9 cellular contexts compared by ENCODE assay signal in genomic region chr3:65785065-65785645, GRCh38.
DNase-seq lines count a peak whose midpoint lies in the region; ATAC-seq and TF ChIP-seq lines count a peak whose summit lies in the region.
"Had no signal": no experiment of that assay in that cellular context is flagged by ENCODE, and none has a peak within 500 bp of the region (broad histone marks: within the 10 kb centered on the region; RNA-seq: fewer than 3 reads in every experiment).

No MANE protein-coding gene starts in this region.

- peak; percentile 54 for DNase-seq in DMS53 (lab: John Stamatoyannopoulos, UW)
- peak; percentile 5 for DNase-seq in SIG-M5 (lab: John Stamatoyannopoulos, UW)
- peak; percentile 84 for DNase-seq in fibroblast of peridontal ligament (ENCODE audit: extremely low read depth)
- DNase-seq in progenitor cell of endocrine pancreas (ENCODE audit: low spot score, unreplicated experiment): no peak
- no peak for DNase-seq in activated T-helper 2 cell treated with anti-CD3 and anti-CD28 coated beads, Interferon-gamma antibody, Interleukin-2, Interleukin-4, amounts not matched to agents 10 μg/mL and 5 μg/mL and 100 μg/mL, durations not matched to agents 14 hours and 24 hours and 36 hours (ENCODE audit: low spot score)
- DNase-seq: naive B cell had no signal

- intact Hi-C loops in activated T-helper 2 cell treated with anti-CD3 and anti-CD28 coated beads, Interferon-gamma antibody, Interleukin-2, Interleukin-4, amounts not matched to agents 10 μg/mL and 5 μg/mL and 100 μg/mL, durations not matched to agents 14 hours and 24 hours and 36 hours (cut with micrococcal nuclease): loop anchor here (1.0 to 5.0 kb wide), 2 partner anchors 257 to 353 kb away; no protein-coding TSS in a partner anchor

- peak overlapping the region; percentile 49 for H3K27ac Mint-ChIP-seq in progenitor cell of endocrine pancreas
- H3K27ac Mint-ChIP-seq in activated T-helper 2 cell treated with anti-CD3 and anti-CD28 coated beads, Interferon-gamma antibody, Interleukin-2, Interleukin-4, amounts not matched to agents 10 μg/mL and 5 μg/mL and 100 μg/mL, durations not matched to agents 14 hours and 24 hours and 36 hours: no peak overlapping the region
- H3K27ac Mint-ChIP-seq: naive B cell had no signal

- peaks cover 2% of the 10 kb centered on the region for H3K36me3 Mint-ChIP-seq in progenitor cell of endocrine pancreas (ENCODE audit: insufficient read depth)
- no peaks in the 10 kb centered on the region for H3K36me3 Mint-ChIP-seq in activated T-helper 2 cell treated with anti-CD3 and anti-CD28 coated beads, Interferon-gamma antibody, Interleukin-2, Interleukin-4, amounts not matched to agents 10 μg/mL and 5 μg/mL and 100 μg/mL, durations not matched to agents 14 hours and 24 hours and 36 hours (ENCODE audit: low read depth)
- H3K36me3 Mint-ChIP-seq: naive B cell had no signal

- no peak overlapping the region for H3K4me2 ChIP-seq in KMS-11

- peaks cover 6% of the 10 kb centered on the region for H3K4me1 ChIP-seq in KMS-11 (ENCODE audit: low read depth, poor library complexity, severe bottlenecking)

- TF ChIP-seq CTCF in KMS-11 (conservative IDR thresholded peaks at IDR 0.05; ENCODE audit: low read depth, low read length) (peak; percentile 63), progenitor cell of endocrine pancreas (IDR thresholded peaks at IDR 0.05; ENCODE audit: unreplicated experiment) (peak; percentile 88)

- H3K4me3 ChIP-seq in KMS-11 (IDR thresholded peaks at IDR 0.05; ENCODE audit: insufficient read depth, low read depth, low read length): no peak overlapping the region

- H3K27me3 Mint-ChIP-seq in progenitor cell of endocrine pancreas: no peaks in the 10 kb centered on the region
- no peaks in the 10 kb centered on the region for H3K27me3 Mint-ChIP-seq in activated T-helper 2 cell treated with anti-CD3 and anti-CD28 coated beads, Interferon-gamma antibody, Interleukin-2, Interleukin-4, amounts not matched to agents 10 μg/mL and 5 μg/mL and 100 μg/mL, durations not matched to agents 14 hours and 24 hours and 36 hours (ENCODE audit: low read depth)
- H3K27me3 Mint-ChIP-seq: naive B cell had no signal

- ATAC-seq in HG03039 (IDR thresholded peaks at IDR 0.05; ENCODE audit: unreplicated experiment) (no peak), GM18867 (IDR thresholded peaks at IDR 0.05; ENCODE audit: unreplicated experiment) (no peak)

- H3K4me3 Mint-ChIP-seq in progenitor cell of endocrine pancreas (ENCODE audit: low read depth): no peak overlapping the region
- H3K4me3 Mint-ChIP-seq in activated T-helper 2 cell treated with anti-CD3 and anti-CD28 coated beads, Interferon-gamma antibody, Interleukin-2, Interleukin-4, amounts not matched to agents 10 μg/mL and 5 μg/mL and 100 μg/mL, durations not matched to agents 14 hours and 24 hours and 36 hours (ENCODE audit: low read depth): no peak overlapping the region
- H3K4me3 Mint-ChIP-seq: naive B cell had no signal

- no peak overlapping the region for H3K9ac ChIP-seq in KMS-11

- H2AFZ ChIP-seq in KMS-11 (ENCODE audit: low read depth): no peak overlapping the region

- H3K27ac ChIP-seq in KMS-11: no peak overlapping the region

- no peaks in the 10 kb centered on the region for H3K9me3 Mint-ChIP-seq in progenitor cell of endocrine pancreas (ENCODE audit: low read depth)
- no peaks in the 10 kb centered on the region for H3K9me3 Mint-ChIP-seq in activated T-helper 2 cell treated with anti-CD3 and anti-CD28 coated beads, Interferon-gamma antibody, Interleukin-2, Interleukin-4, amounts not matched to agents 10 μg/mL and 5 μg/mL and 100 μg/mL, durations not matched to agents 14 hours and 24 hours and 36 hours

- no peaks in the 10 kb centered on the region for H3K79me2 ChIP-seq in KMS-11 (ENCODE audit: insufficient read depth, low read depth)

- no peaks in the 10 kb centered on the region for H4K20me1 ChIP-seq in KMS-11 (ENCODE audit: insufficient read depth)

- peaks cover 24% of the 10 kb centered on the region for H3K4me1 Mint-ChIP-seq in progenitor cell of endocrine pancreas (ENCODE audit: low read depth)
- H3K4me1 Mint-ChIP-seq in activated T-helper 2 cell treated with anti-CD3 and anti-CD28 coated beads, Interferon-gamma antibody, Interleukin-2, Interleukin-4, amounts not matched to agents 10 μg/mL and 5 μg/mL and 100 μg/mL, durations not matched to agents 14 hours and 24 hours and 36 hours (ENCODE audit: low read depth): no peaks in the 10 kb centered on the region
- H3K4me1 Mint-ChIP-seq: naive B cell had no signal

- H3K27me3 ChIP-seq in KMS-11 (ENCODE audit: insufficient read depth, low read depth): no peaks in the 10 kb centered on the region

- no peaks in the 10 kb centered on the region for H3K36me3 ChIP-seq in KMS-11 (ENCODE audit: insufficient read depth)

Comparison
In these comparisons a context has a peak if more than half of its experiments do, and no peak if none do; other contexts are left out.
1. DNase-seq: peak in DMS53 (single experiment), SIG-M5 (single experiment) and fibroblast of peridontal ligament (single experiment); none in progenitor cell of endocrine pancreas (single experiment) and activated T-helper 2 cell treated with anti-CD3 and anti-CD28 coated beads, Interferon-gamma antibody, Interleukin-2, Interleukin-4, amounts not matched to agents 10 μg/mL and 5 μg/mL and 100 μg/mL, durations not matched to agents 14 hours and 24 hours and 36 hours (single experiment).